ENCODE assay signal across 15 cellular contexts in genomic region chr10:79310911-79311573, GRCh38. TPM values are rescaled to one million over a fixed set of nuclear protein-coding genes. Genes with fewer than 3 reads are reported as not detected.
DNase-seq lines count a peak whose midpoint lies in the region; ATAC-seq, FAIRE-seq and TF ChIP-seq lines count a peak whose summit lies in the region.
"Had no signal": no experiment of that assay in that cellular context is flagged by ENCODE, and none has a peak within 500 bp of the region (broad histone marks: within the 10 kb centered on the region; RNA-seq: fewer than 3 reads in every experiment).

No MANE protein-coding gene starts in this region.

- H4K91ac ChIP-seq in H1 (replicated peaks; ENCODE audit: insufficient read length, low read length): no peak overlapping the region

- intact Hi-C loops in activated CD8-positive, alpha-beta T cell treated with anti-CD3 and anti-CD28 coated beads for 36 hours (cut with micrococcal nuclease): no loop called here
- intact Hi-C loops in right lobe of liver (cut with DNase I) (no loop called here), stomach (cut with DNase I; ENCODE audit: low total_unique reads) (no loop called here)

- H3K23ac ChIP-seq in H1 (ENCODE audit: insufficient read length): no peak overlapping the region

- no peak for TF ChIP-seq POLR2A in H1 (IDR thresholded peaks at IDR 0.05; ENCODE audit: control extremely low read depth in 1 of 2, low read depth in 2 of 2, low read length in 2 of 2)
- TF ChIP-seq POLR2A in right lobe of liver (IDR thresholded peaks at IDR 0.05): no peak
- no peak for TF ChIP-seq POLR2A in stomach (IDR thresholded peaks at IDR 0.05)

- ATAC-seq in activated CD8-positive, alpha-beta T cell treated with anti-CD3 and anti-CD28 coated beads, Interleukin-2, amount 10 ng/mL, durations not matched to agents 7 days and 5 days: no peak
- ATAC-seq in activated CD8-positive, alpha-beta T cell treated with anti-CD3 and anti-CD28 coated beads for 36 hours: no peak
- ATAC-seq in right lobe of liver: no peak

- no peak overlapping the region for H3K4me3 Mint-ChIP-seq in activated CD8-positive, alpha-beta T cell treated with anti-CD3 and anti-CD28 coated beads, Interleukin-2, amount 10 ng/mL, durations not matched to agents 7 days and 5 days
- no peak overlapping the region for H3K4me3 Mint-ChIP-seq in activated CD8-positive, alpha-beta T cell treated with anti-CD3 and anti-CD28 coated beads for 36 hours
- H3K4me3 Mint-ChIP-seq: CD8-positive, alpha-beta memory T cell had no signal

- no peak overlapping the region for H2BK15ac ChIP-seq in H1 (ENCODE audit: low read length)

- H4K20me1 ChIP-seq in H1 (replicated peaks in 1 of 2; ENCODE audit: control insufficient read depth in 1 of 2, insufficient read depth in 2 of 2, low read length in 2 of 2): peaks cover 5 to 6% of the 10 kb centered on the region in 2 experiments

- H3K23me2 ChIP-seq in H1 (ENCODE audit: low read depth, low read length): no peaks in the 10 kb centered on the region; the same call in 1 of the 2 replicates

- no peak overlapping the region for H3K18ac ChIP-seq in H1 (ENCODE audit: extremely low read depth, low read length)

- H2AFZ ChIP-seq in H1 (ENCODE audit: low read length): no peak overlapping the region

- no peak overlapping the region for H2BK20ac ChIP-seq in H1 (ENCODE audit: low read length)

- no peak overlapping the region for H3K4me2 ChIP-seq in H1 (ENCODE audit: insufficient read depth in 1 of 2, low read depth in 2 of 2, low read length in 2 of 2)

- TF ChIP-seq EP300 in H1 (IDR thresholded peaks at IDR 0.05; ENCODE audit: borderline replicate concordance in 1 of 2, low read depth in 2 of 2, low read length in 2 of 2) (no peak), stomach (IDR thresholded peaks at IDR 0.05) (no peak)

- peaks cover 37% of the 10 kb centered on the region for H3K36me3 Mint-ChIP-seq in activated CD8-positive, alpha-beta T cell treated with anti-CD3 and anti-CD28 coated beads, Interleukin-2, amount 10 ng/mL, durations not matched to agents 7 days and 5 days (ENCODE audit: low read depth)
- H3K36me3 Mint-ChIP-seq in activated CD8-positive, alpha-beta T cell treated with anti-CD3 and anti-CD28 coated beads for 36 hours (ENCODE audit: low read depth): peaks cover 39% of the 10 kb centered on the region

- H3K27ac ChIP-seq in H1 (ENCODE audit: low read depth, low read length): no peak overlapping the region
- no peak overlapping the region for H3K27ac ChIP-seq in right lobe of liver
- H3K27ac ChIP-seq in stomach: peak overlapping the region in 3 of 5 donors; percentile 34 to 50 (median 38)

- H4K5ac ChIP-seq in H1 (ENCODE audit: insufficient read length, low read depth, low read length): no peak overlapping the region

- H2BK5ac ChIP-seq in H1 (ENCODE audit: low read depth, low read length): no peak overlapping the region

- no peak overlapping the region for H2BK120ac ChIP-seq in H1 (replicated peaks; ENCODE audit: low read depth, low read length)

- H3K4me1 Mint-ChIP-seq in activated CD8-positive, alpha-beta T cell treated with anti-CD3 and anti-CD28 coated beads, Interleukin-2, amount 10 ng/mL, durations not matched to agents 7 days and 5 days (ENCODE audit: low read depth): peaks cover 20% of the 10 kb centered on the region
- H3K4me1 Mint-ChIP-seq in activated CD8-positive, alpha-beta T cell treated with anti-CD3 and anti-CD28 coated beads for 36 hours (ENCODE audit: low read depth): peaks cover 6% of the 10 kb centered on the region

- no peaks in the 10 kb centered on the region for H3K9me3 ChIP-seq in H1 (ENCODE audit: insufficient read depth in 2 of 2, low read depth in 1 of 2, low read length in 1 of 2)
- no peaks in the 10 kb centered on the region for H3K9me3 ChIP-seq in right lobe of liver
- no peaks in the 10 kb centered on the region for H3K9me3 ChIP-seq in stomach

- H3K4me1 ChIP-seq in H1 (replicated peaks in 1 of 4; ENCODE audit: control insufficient read depth in 3 of 4, insufficient read depth in 4 of 4, low read length in 3 of 4): peaks cover 0 to 2% (median 0%) of the 10 kb centered on the region in 4 experiments; a peak in 1 of 7 replicates
- no peaks in the 10 kb centered on the region for H3K4me1 ChIP-seq in right lobe of liver
- peaks cover 0 to 35% (median 11%) of the 10 kb centered on the region in 4 donors for H3K4me1 ChIP-seq in stomach

- peak overlapping the region; percentile 3; the same call in 1 of the 2 replicates for H2BK12ac ChIP-seq in H1 (ENCODE audit: low read depth, low read length)

- 98% methylated on average over 22 of the region's 26 CpGs; no CpG with 5 or more reads in 1 of the 2 experiments for WGBS in H1 (ENCODE audit: extremely low coverage in 1 of 2, insufficient coverage in 1 of 2, insufficient read length in 1 of 2, insufficient replicate concordance in 2 of 2, low coverage in 1 of 2, low lambda C conversion rate in 2 of 2, missing lambda C conversion rate in 1 of 2), 2 experiments
- WGBS in right lobe of liver (ENCODE audit: insufficient coverage, low coverage, low lambda C conversion rate, missing lambda C conversion rate): 92% methylated on average over 12 of the region's 26 CpGs
- 72 to 85% (median 79%) methylated on average over 12 to 26 of the region's 26 CpGs for WGBS in stomach, 5 donors

- H3K4me3 ChIP-seq in H1 (ENCODE audit: extremely low read depth in 1 of 4, insufficient read depth in 2 of 4, low read depth in 3 of 4, low read length in 4 of 4) (no peak overlapping the region), right lobe of liver (no peak overlapping the region), stomach (no peak overlapping the region)

- H2AK5ac ChIP-seq in H1 (ENCODE audit: low read depth, low read length): no peak overlapping the region

- H3K27me3 Mint-ChIP-seq in activated CD8-positive, alpha-beta T cell treated with anti-CD3 and anti-CD28 coated beads, Interleukin-2, amount 10 ng/mL, durations not matched to agents 7 days and 5 days (ENCODE audit: low read depth): no peaks in the 10 kb centered on the region
- no peaks in the 10 kb centered on the region for H3K27me3 Mint-ChIP-seq in activated CD8-positive, alpha-beta T cell treated with anti-CD3 and anti-CD28 coated beads for 36 hours
- H3K27me3 Mint-ChIP-seq: CD8-positive, alpha-beta memory T cell had no signal

- CTCF ChIA-PET in activated CD8-positive, alpha-beta T cell treated with anti-CD3 and anti-CD28 coated beads, Interleukin-2, amount 10 ng/mL, durations not matched to agents 7 days and 5 days (lab: Charles Lee): no interaction called here
- CTCF ChIA-PET in activated CD8-positive, alpha-beta T cell treated with anti-CD3 and anti-CD28 coated beads for 36 hours (lab: Charles Lee): no interaction called here
- CTCF ChIA-PET in H1 (lab: Charles Lee; ENCODE audit: partially characterized antibody): interaction anchor here (1.0 to 2.1 kb wide), 2 partner anchors 19 to 21 kb away, joined by 3 to 7 read pairs; no protein-coding TSS in a partner anchor

- TF ChIP-seq RAD21 in H1 (IDR thresholded peaks at IDR 0.05 in 1 of 2, conservative IDR thresholded peaks at IDR 0.05 in 1 of 2; ENCODE audit: low read depth in 2 of 2, low read length in 2 of 2): no peak

- peak overlapping the region; percentile 63 for H3K27ac Mint-ChIP-seq in activated CD8-positive, alpha-beta T cell treated with anti-CD3 and anti-CD28 coated beads, Interleukin-2, amount 10 ng/mL, durations not matched to agents 7 days and 5 days
- H3K27ac Mint-ChIP-seq in activated CD8-positive, alpha-beta T cell treated with anti-CD3 and anti-CD28 coated beads for 36 hours: no peak overlapping the region

- H3K79me2 ChIP-seq in H1 (ENCODE audit: control insufficient read depth in 1 of 2, insufficient read depth in 2 of 2, low read length in 2 of 2): no peaks in the 10 kb centered on the region

- DNase-seq in activated CD8-positive, alpha-beta T cell treated with anti-CD3 and anti-CD28 coated beads, Interleukin-2, amount 10 ng/mL, durations not matched to agents 7 days and 5 days: no peak
- no peak for DNase-seq in activated CD8-positive, alpha-beta T cell treated with anti-CD3 and anti-CD28 coated beads for 36 hours
- no peak for DNase-seq in H1 (ENCODE audit: low read depth in 1 of 2, low spot score in 2 of 2)
- DNase-seq in right lobe of liver: peak in 2 of 3 donors; percentile 23 to 50
- peak; percentile 56 for DNase-seq in stomach
- DNase-seq in NAMALWA (ENCODE audit: low spot score): no peak
- no peak for DNase-seq in NCI-H526 (lab: John Stamatoyannopoulos, UW)
- DNase-seq in stimulated activated CD4-positive, alpha-beta T cell treated with anti-CD3 and anti-CD28 coated beads, Interleukin-1b, Interleukin-23, amount 100 ng/mL, for 48 hours: no peak
- DNase-seq: activated CD4-positive, alpha-beta T cell treated with anti-CD3 and anti-CD28 coated beads, Interleukin-2, amount 50 U/mL, for 4 hours; activated effector memory CD4-positive, alpha-beta T cell treated with anti-CD3 and anti-CD28 coated beads, Interleukin-2, amount 50 U/mL, for 16 hours; CD8-positive, alpha-beta memory T cell; NCI-H2029; stimulated activated CD4-positive, alpha-beta T cell treated with anti-CD3 and anti-CD28 coated beads, Interleukin-4, amount 100 ng/mL, for 4 hours; T-helper 9 cell had no signal

- H3K56ac ChIP-seq in H1 (replicated peaks; ENCODE audit: insufficient read length, low read depth, low read length): no peak overlapping the region

- H3K36me3 ChIP-seq in H1 (ENCODE audit: control insufficient read depth in 2 of 4, insufficient read depth in 4 of 4, low read length in 3 of 4) (peaks cover 3 to 32% (median 10%) of the 10 kb centered on the region in 4 experiments; a peak in 5 of 8 replicates), right lobe of liver (peaks cover 0 to 31% (median 11%) of the 10 kb centered on the region in 4 donors), stomach (peaks cover 73 to 98% (median 95%) of the 10 kb centered on the region in 4 donors)

- no peak for FAIRE-seq in H1 (lab: Jason Lieb, UNC)
- FAIRE-seq: keratinocyte had no signal

- H3K9me3 Mint-ChIP-seq in activated CD8-positive, alpha-beta T cell treated with anti-CD3 and anti-CD28 coated beads, Interleukin-2, amount 10 ng/mL, durations not matched to agents 7 days and 5 days (ENCODE audit: insufficient read depth): no peaks in the 10 kb centered on the region
- H3K9me3 Mint-ChIP-seq in activated CD8-positive, alpha-beta T cell treated with anti-CD3 and anti-CD28 coated beads for 36 hours: no peaks in the 10 kb centered on the region
- H3K9me3 Mint-ChIP-seq: CD8-positive, alpha-beta memory T cell had no signal

- H3K4ac ChIP-seq in H1 (replicated peaks; ENCODE audit: insufficient read length, low read depth, low read length): no peak overlapping the region

- no peak overlapping the region for H3K14ac ChIP-seq in H1 (ENCODE audit: insufficient read length)

- H3K9ac ChIP-seq in H1 (replicated peaks in 1 of 4; ENCODE audit: extremely low read depth in 1 of 4, low read depth in 3 of 4, low read length in 3 of 4): no peak overlapping the region

- TF ChIP-seq CTCF in activated CD8-positive, alpha-beta T cell treated with anti-CD3 and anti-CD28 coated beads for 36 hours (IDR thresholded peaks at IDR 0.05): no peak
- TF ChIP-seq CTCF in H1 (IDR thresholded peaks at IDR 0.05; ENCODE audit: control extremely low read depth in 1 of 3, insufficient read depth in 1 of 3, low read depth in 1 of 3, low read length in 3 of 3) (no peak), right lobe of liver (IDR thresholded peaks at IDR 0.05) (no peak), stomach (IDR thresholded peaks at IDR 0.05) (no peak)

- peak overlapping the region; percentile 83 for H4K8ac ChIP-seq in H1 (ENCODE audit: extremely low read depth, insufficient read depth, low read length)

- H3K27me3 ChIP-seq in H1 (replicated peaks in 1 of 4; ENCODE audit: control insufficient read depth in 3 of 4, extremely low read depth in 1 of 4, insufficient read depth in 3 of 4, low read length in 3 of 4) (no peaks in the 10 kb centered on the region), right lobe of liver (no peaks in the 10 kb centered on the region), stomach (no peaks in the 10 kb centered on the region)

- no peaks in the 10 kb centered on the region for H3K79me1 ChIP-seq in H1 (ENCODE audit: low read depth, low read length)

- POLR2A ChIA-PET in activated CD8-positive, alpha-beta T cell treated with anti-CD3 and anti-CD28 coated beads, Interleukin-2, amount 10 ng/mL, durations not matched to agents 7 days and 5 days (lab: Charles Lee): no interaction called here
- POLR2A ChIA-PET in activated CD8-positive, alpha-beta T cell treated with anti-CD3 and anti-CD28 coated beads for 36 hours (lab: Charles Lee): interaction anchor here (2.7 kb wide), 1 partner anchor 10 kb away, joined by 7 read pairs; no protein-coding TSS in a partner anchor
- POLR2A ChIA-PET in H1 (lab: Charles Lee; ENCODE audit: partially characterized antibody): no interaction called here

RNA-seq across cellular contexts. Expression of gene PPIF, which starts 36.2 kb away (rescaled TPM):
- total RNA-seq in activated CD8-positive, alpha-beta T cell treated with anti-CD3 and anti-CD28 coated beads, Interleukin-2, amount 10 ng/mL, durations not matched to agents 7 days and 5 days: 10 to 100 TPM; 74.7 to 77.7 TPM
- 10 to 100 TPM; 81.5 to 88.6 TPM for total RNA-seq in activated CD8-positive, alpha-beta T cell treated with anti-CD3 and anti-CD28 coated beads for 36 hours
- 70.2 and 74.9 TPM in 2 replicates for total RNA-seq in H1 (2021; fragmentation: NEBNext Ultra II Directional; extraction: Animal tissue kit (Norgen Biotek cat#: 25700))
- polyA plus RNA-seq in H1 (2011; rRNA removed) (77.6 and 107 TPM in 2 replicates), stomach (100 to 1,000 TPM in 1 of 3 donors, 10 to 100 TPM in 2; 27.5 to 177 (median 54.7) TPM)
- polyA plus RNA-seq in H1 (2011; cell fraction: cytosol; rRNA removed): 91.0 TPM
- polyA plus RNA-seq in H1 (2011; cell fraction: nucleus; rRNA removed): 104 TPM
- polyA plus RNA-seq in H1 (2012, experiment 1 of 2): 66.7 to 100 TPM (median 84.3 TPM) in 4 replicates
- 67.0 TPM for polyA plus RNA-seq in H1 (2012, experiment 2 of 2)
- polyA plus RNA-seq in H1 (2013, experiment 1 of 2): 54.5 TPM
- polyA plus RNA-seq in H1 (2013, experiment 2 of 2): 54.9 TPM
- polyA minus RNA-seq in H1 (2011; rRNA and poly(A)+ RNA removed): 62.8 and 81.2 TPM in 2 replicates
- polyA minus RNA-seq in H1 (2011; cell fraction: cytosol; rRNA and poly(A)+ RNA removed): 40.5 TPM
- 52.5 TPM for polyA minus RNA-seq in H1 (2011; cell fraction: nucleus; rRNA and poly(A)+ RNA removed)
- total RNA-seq in right lobe of liver (100 to 1,000 TPM in 1 of 6 experiments, 10 to 100 TPM in 5; 53.7 to 106 (median 90.1) TPM), stomach (100 to 1,000 TPM in 1 of 5 donors, 10 to 100 TPM in 3, 1 to 10 TPM in 1; 6.4 to 149 (median 46.8) TPM)

Comparison
In these comparisons a context has a peak if more than half of its experiments do, and no peak if none do; other contexts are left out.
1. DNase-seq: peak in right lobe of liver (2 of 3) and stomach (single experiment); none in activated CD8-positive, alpha-beta T cell treated with anti-CD3 and anti-CD28 coated beads, Interleukin-2, amount 10 ng/mL, durations not matched to agents 7 days and 5 days (single experiment), activated CD8-positive, alpha-beta T cell treated with anti-CD3 and anti-CD28 coated beads for 36 hours (single experiment), H1 (0 of 2), NAMALWA (single experiment), NCI-H526 (0 of 2) and stimulated activated CD4-positive, alpha-beta T cell treated with anti-CD3 and anti-CD28 coated beads, Interleukin-1b, Interleukin-23, amount 100 ng/mL, for 48 hours (single experiment).
2. H3K27ac ChIP-seq: peak in stomach (3 of 5); none in H1 (single experiment) and right lobe of liver (0 of 3).